Comparison of ENCODE assay signal across 16 cellular contexts in genomic region chr10:132430231-132430743, GRCh38. TPM values are rescaled to one million over a fixed set of nuclear protein-coding genes. Genes with fewer than 3 reads are reported as not detected.
A peak's percentile ranks its signal among the peaks of the same experiment; 100 is the strongest.
DNase-seq lines count a peak whose midpoint lies in the region; ATAC-seq, FAIRE-seq and TF ChIP-seq lines count a peak whose summit lies in the region.
"Had no signal": no experiment of that assay in that cellular context is flagged by ENCODE, and none has a peak within 500 bp of the region (broad histone marks: within the 10 kb centered on the region; RNA-seq: fewer than 3 reads in every experiment).

No MANE protein-coding gene starts in this region.

- DNase-seq in bronchial epithelial cell (ENCODE audit: low read depth), result no peak
- no peak for DNase-seq in nephron progenitor cell
- DNase-seq in NCI-H446 (lab: John Stamatoyannopoulos, UW), result no peak
- DNase-seq in NCI-H1436 treated with DMSO at 0.1 percent for 48 hours (lab: John Stamatoyannopoulos, UW), result no peak
- DNase-seq: CD8-positive, alpha-beta T cell; GOT3; Kasumi-1; NCI-H2081 treated with DMSO at 0.1 percent for 48 hours; NCI-H226; PC-3 had no signal

- POLR2A ChIA-PET in HEK293 (lab: Yijun Ruan, JAX), result no interaction called here

- H3K9ac ChIP-seq in BLaER1, result no peak overlapping the region

- peak; percentile 96 for FAIRE-seq in bronchial epithelial cell (lab: Jason Lieb, UNC)
- FAIRE-seq: D721Med had no signal

- H3K36me3 Mint-ChIP-seq in nephron progenitor cell (ENCODE audit: low read depth), result no peaks in the 10 kb centered on the region
- H3K36me3 Mint-ChIP-seq: CD8-positive, alpha-beta T cell had no signal

- peaks cover 18% of the 10 kb centered on the region for H3K4me1 Mint-ChIP-seq in nephron progenitor cell

- peak overlapping the region; percentile 6 for H3K27ac Mint-ChIP-seq in nephron progenitor cell
- H3K27ac Mint-ChIP-seq: CD8-positive, alpha-beta T cell had no signal

- no peak for ATAC-seq in HG03460 (IDR thresholded peaks at IDR 0.05; ENCODE audit: unreplicated experiment)
- no peak for ATAC-seq in GM21381 (IDR thresholded peaks at IDR 0.05; ENCODE audit: unreplicated experiment)
- ATAC-seq: CD8-positive, alpha-beta T cell; PC-3 had no signal

- peak overlapping the region; percentile 65 for H3K4me2 ChIP-seq in BLaER1

- H3K9me3 Mint-ChIP-seq in nephron progenitor cell, result no peaks in the 10 kb centered on the region
- H3K9me3 Mint-ChIP-seq: CD8-positive, alpha-beta T cell had no signal

- no peaks in the 10 kb centered on the region for H3K27me3 ChIP-seq in BLaER1
- no peaks in the 10 kb centered on the region for H3K27me3 ChIP-seq in bronchial epithelial cell (ENCODE audit: control insufficient read depth, insufficient read depth, low read length)

- H3K4me3 ChIP-seq in BLaER1 (no peak overlapping the region), HEK293 (ENCODE audit: low read depth, low read length) (no peak overlapping the region), bronchial epithelial cell (ENCODE audit: low read depth, low read length) (no peak overlapping the region)
- H3K4me3 ChIP-seq: SK-N-MC had no signal

- no peaks in the 10 kb centered on the region for H3K9me3 ChIP-seq in BLaER1
- no peaks in the 10 kb centered on the region for H3K9me3 ChIP-seq in HEK293 (ENCODE audit: control insufficient read depth, insufficient read depth, low read depth, low read length)

- no peak for TF ChIP-seq CTCF in HEK293 (tag by site-specific recombination; IDR thresholded peaks at IDR 0.05)
- no peak for TF ChIP-seq CTCF in bronchial epithelial cell (IDR thresholded peaks at IDR 0.05; ENCODE audit: insufficient read depth, low read length, severe bottlenecking)
- no peak for TF ChIP-seq CTCF in nephron progenitor cell (IDR thresholded peaks at IDR 0.05)

- no peaks in the 10 kb centered on the region for H3K27me3 Mint-ChIP-seq in nephron progenitor cell (ENCODE audit: low read depth, poor library complexity)

- no peaks in the 10 kb centered on the region for H4K20me1 ChIP-seq in BLaER1

- peaks cover 61% of the 10 kb centered on the region for H3K4me1 ChIP-seq in BLaER1
- no peaks in the 10 kb centered on the region for H3K4me1 ChIP-seq in HEK293 (ENCODE audit: control insufficient read depth, insufficient read depth, low read length)

- H3K36me3 ChIP-seq in BLaER1, result no peaks in the 10 kb centered on the region; the same call in 1 of the 2 replicates
- H3K36me3 ChIP-seq in HEK293 (ENCODE audit: control insufficient read depth in 2 of 2, insufficient read depth in 1 of 2, low read length in 2 of 2), result peaks cover 0 to 9% of the 10 kb centered on the region in 2 experiments; a peak in 1 of 3 replicates
- no peaks in the 10 kb centered on the region for H3K36me3 ChIP-seq in bronchial epithelial cell (ENCODE audit: control insufficient read depth, insufficient read depth, low read length)

- no peak overlapping the region for H3K4me3 Mint-ChIP-seq in nephron progenitor cell
- H3K4me3 Mint-ChIP-seq: CD8-positive, alpha-beta T cell had no signal

- H3K27ac ChIP-seq in BLaER1 (peak overlapping the region; percentile 65; the same call in 1 of the 2 replicates), HEK293 (ENCODE audit: extremely low read depth, low read depth, low read length) (no peak overlapping the region)
- H3K27ac ChIP-seq: SK-N-MC had no signal

- CTCF ChIA-PET in HEK293 (lab: Yijun Ruan, JAX), result no interaction called here

TF ChIP-seq in HEK293, 187 proteins besides CTCF, POLR2A, EP300 and RAD21:
- TF ChIP-seq ZNF670 (tag by site-specific recombination; IDR thresholded peaks at IDR 0.05; ENCODE audit: low read depth) (no peak), ZBTB7A (tag by site-specific recombination; IDR thresholded peaks at IDR 0.05; ENCODE audit: low read depth) (0 out of 2 replicates have a peak, but pooled peaks have one; percentile 24), GLI4 (tag by site-specific recombination; IDR thresholded peaks at IDR 0.05) (no peak)
- TF ChIP-seq, protein P1, sequence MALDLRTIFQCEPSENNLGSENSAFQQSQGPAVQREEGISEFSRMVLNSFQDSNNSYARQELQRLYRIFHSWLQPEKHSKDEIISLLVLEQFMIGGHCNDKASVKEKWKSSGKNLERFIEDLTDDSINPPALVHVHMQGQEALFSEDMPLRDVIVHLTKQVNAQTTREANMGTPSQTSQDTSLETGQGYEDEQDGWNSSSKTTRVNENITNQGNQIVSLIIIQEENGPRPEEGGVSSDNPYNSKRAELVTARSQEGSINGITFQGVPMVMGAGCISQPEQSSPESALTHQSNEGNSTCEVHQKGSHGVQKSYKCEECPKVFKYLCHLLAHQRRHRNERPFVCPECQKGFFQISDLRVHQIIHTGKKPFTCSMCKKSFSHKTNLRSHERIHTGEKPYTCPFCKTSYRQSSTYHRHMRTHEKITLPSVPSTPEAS (tag by site-specific recombination; IDR thresholded peaks at IDR 0.05), result peak; percentile 67
- TF ChIP-seq, protein P2, sequence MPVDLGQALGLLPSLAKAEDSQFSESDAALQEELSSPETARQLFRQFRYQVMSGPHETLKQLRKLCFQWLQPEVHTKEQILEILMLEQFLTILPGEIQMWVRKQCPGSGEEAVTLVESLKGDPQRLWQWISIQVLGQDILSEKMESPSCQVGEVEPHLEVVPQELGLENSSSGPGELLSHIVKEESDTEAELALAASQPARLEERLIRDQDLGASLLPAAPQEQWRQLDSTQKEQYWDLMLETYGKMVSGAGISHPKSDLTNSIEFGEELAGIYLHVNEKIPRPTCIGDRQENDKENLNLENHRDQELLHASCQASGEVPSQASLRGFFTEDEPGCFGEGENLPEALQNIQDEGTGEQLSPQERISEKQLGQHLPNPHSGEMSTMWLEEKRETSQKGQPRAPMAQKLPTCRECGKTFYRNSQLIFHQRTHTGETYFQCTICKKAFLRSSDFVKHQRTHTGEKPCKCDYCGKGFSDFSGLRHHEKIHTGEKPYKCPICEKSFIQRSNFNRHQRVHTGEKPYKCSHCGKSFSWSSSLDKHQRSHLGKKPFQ (tag by site-specific recombination; IDR thresholded peaks at IDR 0.05), result 0 out of 2 replicates have a peak, but pooled peaks have one; percentile 23

RNA-seq across cellular contexts. Expression of gene PWWP2B, which starts 33.3 kb away (rescaled TPM):
- total RNA-seq in bronchial epithelial cell, result 39.4 and 40.0 TPM in 2 replicates
